14 cellular contexts compared by ENCODE assay signal in the genomic region with DNA sequence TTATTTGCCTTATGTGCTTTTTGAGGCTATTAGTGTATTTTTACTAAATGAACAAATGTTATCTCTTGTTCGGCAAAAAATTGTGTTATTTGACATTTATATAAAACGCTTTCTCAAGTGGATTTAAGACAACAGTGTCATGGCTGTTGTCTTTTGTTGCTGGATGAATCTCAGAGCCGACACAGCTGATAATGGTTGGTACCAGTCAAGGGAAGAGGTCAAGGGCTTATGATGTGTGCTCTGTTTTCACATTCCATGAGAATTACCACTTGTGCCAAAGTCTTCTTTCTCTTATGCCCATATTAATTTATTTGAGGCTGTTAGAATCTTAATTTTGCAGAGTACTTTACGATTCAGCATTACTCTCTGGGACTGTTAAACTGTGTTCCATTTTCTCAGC. TPM values are rescaled to one million over a fixed set of nuclear protein-coding genes. Genes with fewer than 3 reads are reported as not detected.
DNase-seq lines count a peak whose midpoint lies in the region; ATAC-seq and TF ChIP-seq lines count a peak whose summit lies in the region.
"Had no signal": no experiment of that assay in that cellular context is flagged by ENCODE, and none has a peak within 500 bp of the region (broad histone marks: within the 10 kb centered on the region; RNA-seq: fewer than 3 reads in every experiment).

No MANE protein-coding gene starts in this region.

- intact Hi-C loops in esophagus muscularis mucosa (cut with DNase I): loop anchor here (10.0 kb wide), 1 partner anchor 69 kb away; no protein-coding TSS in a partner anchor
- intact Hi-C loops in right cardiac atrium (cut with DNase I): no loop called here
- intact Hi-C loops in sigmoid colon (cut with DNase I): loop anchor here (1.0 kb wide), 1 partner anchor 72 kb away; no protein-coding TSS in a partner anchor

- no peak for TF ChIP-seq EP300 in esophagus muscularis mucosa (IDR thresholded peaks at IDR 0.05)
- TF ChIP-seq EP300 in sigmoid colon (IDR thresholded peaks at IDR 0.05): no peak

- WGBS in esophagus muscularis mucosa: 45% methylated on average over 4 of the region's 4 CpGs
- 36% methylated on average over 4 of the region's 4 CpGs for WGBS in right cardiac atrium
- WGBS in sigmoid colon, 2 donors: 37 to 64% methylated on average over 4 of the region's 4 CpGs

- DNase-seq in NCI-H2227 treated with DMSO at 0.1 percent for 48 hours (lab: John Stamatoyannopoulos, UW): peak; percentile 24
- DNase-seq in esophagus muscularis mucosa (ENCODE audit: extremely low spot score): no peak
- DNase-seq in right cardiac atrium: no peak
- no peak for DNase-seq in sigmoid colon
- DNase-seq in NCI-H446 treated with DMSO at 0.1 percent for 48 hours (lab: John Stamatoyannopoulos, UW): no peak
- no peak for DNase-seq in HuH-7 (ENCODE audit: low spot score)
- DNase-seq: DMS79, NCI-H1105, NCI-H510A, NCI-H748 treated with DMSO at 0.1 percent for 48 hours, SHP77 had no signal

- H3K9me3 ChIP-seq in esophagus muscularis mucosa (no peaks in the 10 kb centered on the region), right cardiac atrium (ENCODE audit: control insufficient read depth, low read length) (no peaks in the 10 kb centered on the region), sigmoid colon (no peaks in the 10 kb centered on the region)

- peaks cover 0 to 7% (median 6%) of the 10 kb centered on the region in 4 donors for H3K36me3 ChIP-seq in esophagus muscularis mucosa
- peaks cover 0 to 8% (median 0%) of the 10 kb centered on the region in 4 donors for H3K36me3 ChIP-seq in sigmoid colon

- peaks cover 27 to 49% (median 44%) of the 10 kb centered on the region in 4 donors for H3K4me1 ChIP-seq in esophagus muscularis mucosa
- H3K4me1 ChIP-seq in right cardiac atrium (ENCODE audit: control insufficient read depth, insufficient read depth, low read length): peaks cover 10% of the 10 kb centered on the region
- H3K4me1 ChIP-seq in sigmoid colon: peaks cover 0 to 61% (median 46%) of the 10 kb centered on the region in 4 donors

- H3K4me3 ChIP-seq in esophagus muscularis mucosa (no peak overlapping the region), right cardiac atrium (ENCODE audit: low read length) (no peak overlapping the region), sigmoid colon (no peak overlapping the region)
- H3K4me3 ChIP-seq: BLaER1 treated with 17β-estradiol and CSF1 and Interleukin-3, amounts not matched to agents 10 nM and 100 nM had no signal

- ATAC-seq in right cardiac atrium (peak; percentile 35 to 52), GM18511 (IDR thresholded peaks at IDR 0.05; ENCODE audit: unreplicated experiment) (no peak)

- no peak for TF ChIP-seq CTCF in esophagus muscularis mucosa (IDR thresholded peaks at IDR 0.05)
- no peak for TF ChIP-seq CTCF in sigmoid colon (IDR thresholded peaks at IDR 0.05)

- TF ChIP-seq POLR2A in esophagus muscularis mucosa (IDR thresholded peaks at IDR 0.05; ENCODE audit: low read depth) (no peak), sigmoid colon (IDR thresholded peaks at IDR 0.05) (no peak)

- H3K27ac ChIP-seq in esophagus muscularis mucosa (replicated peaks in 1 of 4) (peak overlapping the region; percentile 49 to 73 (median 59)), right cardiac atrium (ENCODE audit: low read length) (no peak overlapping the region), sigmoid colon (peak overlapping the region; percentile 59 to 87 (median 79))
- H3K27ac ChIP-seq: BLaER1 treated with 17β-estradiol and CSF1 and Interleukin-3, amounts not matched to agents 10 nM and 100 nM had no signal

- H3K27me3 ChIP-seq in esophagus muscularis mucosa (no peaks in the 10 kb centered on the region), right cardiac atrium (ENCODE audit: control insufficient read depth, insufficient read depth) (no peaks in the 10 kb centered on the region), sigmoid colon (no peaks in the 10 kb centered on the region)
- H3K27me3 ChIP-seq: BLaER1 treated with 17β-estradiol and CSF1 and Interleukin-3, amounts not matched to agents 10 nM and 100 nM had no signal

RNA-seq across cellular contexts. Expression of a gene that starts 17.9 kb away (rescaled TPM):
- total RNA-seq in esophagus muscularis mucosa: 1 to 10 TPM in 2 of 4 donors, under 1 TPM in 2; 0.26 to 1.5 (median 0.87) TPM
- total RNA-seq in right cardiac atrium: 1 to 10 TPM in 3 of 4 donors, under 1 TPM in 1; 0.80 to 3.1 (median 1.4) TPM
- 0.48 TPM for polyA plus RNA-seq in right cardiac atrium
- 1 to 10 TPM in 2 of 4 donors, under 1 TPM in 2; 0.66 to 1.4 (median 1.0) TPM for total RNA-seq in sigmoid colon
- 1 to 10 TPM in 2 of 3 donors, under 1 TPM in 1; 0.60 to 1.7 (median 1.6) TPM for polyA plus RNA-seq in sigmoid colon
- total RNA-seq: OCI-LY7 had no signal

Comparison
In these comparisons a context has a peak if more than half of its experiments do, and no peak if none do; other contexts are left out.
1. intact Hi-C loops: an anchor here in esophagus muscularis mucosa (10.0 kb wide) and sigmoid colon (1.0 kb wide); none called in right cardiac atrium.